Comparison of ENCODE assay signal across 10 cellular contexts in the genomic region with DNA sequence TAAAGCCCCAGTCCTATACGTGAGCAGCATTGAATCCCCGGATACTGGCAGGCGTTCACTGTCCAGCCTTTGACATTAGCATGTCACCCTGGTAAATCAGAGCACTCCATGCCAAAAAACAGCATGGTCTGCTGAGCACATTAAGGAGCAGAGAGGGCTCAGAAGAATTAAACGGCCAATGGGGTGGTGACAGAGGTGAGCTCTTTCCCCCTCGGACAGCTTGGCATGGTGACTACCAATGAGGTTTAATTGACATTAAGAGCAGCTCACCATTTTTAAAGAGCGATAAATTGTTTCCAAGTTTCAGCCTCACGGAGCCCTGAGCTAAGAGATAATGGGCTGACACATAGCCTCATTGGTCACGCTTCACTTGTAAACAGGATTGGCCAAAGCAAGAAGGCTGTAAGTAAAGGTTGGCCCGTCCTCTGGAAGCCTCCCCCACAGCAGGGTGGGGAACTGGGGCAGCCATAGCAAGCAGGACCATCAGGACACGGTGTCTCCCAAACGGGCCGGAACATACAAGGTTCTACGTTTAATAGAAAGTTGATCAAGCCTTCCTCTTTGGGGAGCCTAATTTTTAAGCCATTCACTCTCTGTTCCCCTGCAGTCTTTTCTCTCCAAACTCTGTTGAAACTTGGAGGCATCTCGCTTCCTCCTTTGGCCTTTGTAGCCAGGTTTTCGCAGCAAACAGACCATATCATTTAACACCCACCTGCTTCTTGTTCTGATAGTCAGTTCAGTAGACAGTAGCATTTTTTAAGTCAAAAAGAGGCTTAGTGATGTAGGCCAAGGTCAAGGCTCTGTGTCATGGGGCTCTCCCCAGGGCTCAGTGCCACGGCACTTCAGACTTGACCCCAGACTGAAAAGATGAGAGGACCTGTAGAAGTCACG. TPM values are rescaled to one million over a fixed set of nuclear protein-coding genes. Genes with fewer than 3 reads are reported as not detected.
DNase-seq lines count a peak whose midpoint lies in the region; ATAC-seq and TF ChIP-seq lines count a peak whose summit lies in the region.
"Had no signal": no experiment of that assay in that cellular context is flagged by ENCODE, and none has a peak within 500 bp of the region (broad histone marks: within the 10 kb centered on the region; RNA-seq: fewer than 3 reads in every experiment).

No MANE protein-coding gene starts in this region.

- H2BK15ac ChIP-seq in mesenchymal stem cell (ENCODE audit: low read depth, poor library complexity, severe bottlenecking) = no peak overlapping the region

- H3K4ac ChIP-seq in mesenchymal stem cell (ENCODE audit: low read depth in 1 of 2, low read length in 2 of 2) = no peak overlapping the region

- peak; percentile 46 for ATAC-seq in HG02840 (IDR thresholded peaks at IDR 0.05; ENCODE audit: low FRiP score, unreplicated experiment)
- no peak for ATAC-seq in HG03520 (IDR thresholded peaks at IDR 0.05; ENCODE audit: unreplicated experiment)
- ATAC-seq in HG03457 (IDR thresholded peaks at IDR 0.05; ENCODE audit: unreplicated experiment) = no peak
- no peak for ATAC-seq in effector memory CD8-positive, alpha-beta T cell (replicated peaks)

- peaks cover 14% of the 10 kb centered on the region for H3K4me1 ChIP-seq in mesenchymal stem cell (ENCODE audit: control insufficient read depth, insufficient read depth, low read depth, low read length)

- no peak overlapping the region for H2BK120ac ChIP-seq in mesenchymal stem cell (ENCODE audit: low read depth, low read length)

- H3K9me3 Mint-ChIP-seq in effector memory CD8-positive, alpha-beta T cell = no peaks in the 10 kb centered on the region
- no peaks in the 10 kb centered on the region for H3K9me3 Mint-ChIP-seq in activated T-helper 2 cell treated with anti-CD3 and anti-CD28 coated beads, Interferon-gamma antibody, Interleukin-2, Interleukin-4, amounts not matched to agents 10 μg/mL and 5 μg/mL and 100 μg/mL, durations not matched to agents 14 hours and 24 hours and 36 hours

- DNase-seq in GM10266 (ENCODE audit: extremely low spot score) = peak; percentile 73
- DNase-seq in mesenchymal stem cell = no peak
- no peak for DNase-seq in effector memory CD8-positive, alpha-beta T cell
- no peak for DNase-seq in activated T-helper 2 cell treated with anti-CD3 and anti-CD28 coated beads, Interferon-gamma antibody, Interleukin-2, Interleukin-4, amounts not matched to agents 10 μg/mL and 5 μg/mL and 100 μg/mL, durations not matched to agents 14 hours and 24 hours and 36 hours (ENCODE audit: low spot score)
- DNase-seq: T1000 had no signal

- peak overlapping the region; percentile 43 for H3K9ac ChIP-seq in mesenchymal stem cell (ENCODE audit: low read length)

- no peak overlapping the region for H2AK5ac ChIP-seq in mesenchymal stem cell (ENCODE audit: low read length, severe bottlenecking)

- peak overlapping the region in 1 of 2 experiments; percentile 47 for H3K23ac ChIP-seq in mesenchymal stem cell (ENCODE audit: low read length in 2 of 2)

- H3K27ac ChIP-seq in VCaP (peak overlapping the region; percentile 95), mesenchymal stem cell (ENCODE audit: low read length, poor library complexity, severe bottlenecking) (peak overlapping the region; percentile 41)

- no peak overlapping the region for H3K4me2 ChIP-seq in mesenchymal stem cell (ENCODE audit: low read length, poor library complexity, severe bottlenecking)

- H3K79me1 ChIP-seq in mesenchymal stem cell (replicated peaks; ENCODE audit: low read length, poor library complexity, severe bottlenecking) = peaks cover 20% of the 10 kb centered on the region

- H3K36me3 Mint-ChIP-seq in effector memory CD8-positive, alpha-beta T cell (ENCODE audit: insufficient read depth) = peaks cover 36% of the 10 kb centered on the region
- H3K36me3 Mint-ChIP-seq in activated T-helper 2 cell treated with anti-CD3 and anti-CD28 coated beads, Interferon-gamma antibody, Interleukin-2, Interleukin-4, amounts not matched to agents 10 μg/mL and 5 μg/mL and 100 μg/mL, durations not matched to agents 14 hours and 24 hours and 36 hours (ENCODE audit: low read depth) = peaks cover 18% of the 10 kb centered on the region

- H3K27me3 Mint-ChIP-seq in effector memory CD8-positive, alpha-beta T cell = no peaks in the 10 kb centered on the region
- H3K27me3 Mint-ChIP-seq in activated T-helper 2 cell treated with anti-CD3 and anti-CD28 coated beads, Interferon-gamma antibody, Interleukin-2, Interleukin-4, amounts not matched to agents 10 μg/mL and 5 μg/mL and 100 μg/mL, durations not matched to agents 14 hours and 24 hours and 36 hours (ENCODE audit: low read depth) = no peaks in the 10 kb centered on the region

- no peak overlapping the region for H2BK5ac ChIP-seq in mesenchymal stem cell (ENCODE audit: low read depth, low read length, poor library complexity, severe bottlenecking)

- H3K9me3 ChIP-seq in mesenchymal stem cell (ENCODE audit: control insufficient read depth, low read length) = no peaks in the 10 kb centered on the region

- intact Hi-C loops in activated T-helper 2 cell treated with anti-CD3 and anti-CD28 coated beads, Interferon-gamma antibody, Interleukin-2, Interleukin-4, amounts not matched to agents 10 μg/mL and 5 μg/mL and 100 μg/mL, durations not matched to agents 14 hours and 24 hours and 36 hours (cut with micrococcal nuclease) = no loop called here

- H3K4me1 Mint-ChIP-seq in effector memory CD8-positive, alpha-beta T cell (ENCODE audit: low read depth in 2 of 2) = peaks cover 1 to 4% of the 10 kb centered on the region in 2 donors
- H3K4me1 Mint-ChIP-seq in activated T-helper 2 cell treated with anti-CD3 and anti-CD28 coated beads, Interferon-gamma antibody, Interleukin-2, Interleukin-4, amounts not matched to agents 10 μg/mL and 5 μg/mL and 100 μg/mL, durations not matched to agents 14 hours and 24 hours and 36 hours (ENCODE audit: low read depth) = no peaks in the 10 kb centered on the region

- H3K27ac Mint-ChIP-seq in effector memory CD8-positive, alpha-beta T cell = peak overlapping the region in 1 of 2 donors; percentile 38
- H3K27ac Mint-ChIP-seq in activated T-helper 2 cell treated with anti-CD3 and anti-CD28 coated beads, Interferon-gamma antibody, Interleukin-2, Interleukin-4, amounts not matched to agents 10 μg/mL and 5 μg/mL and 100 μg/mL, durations not matched to agents 14 hours and 24 hours and 36 hours = no peak overlapping the region

- no peak overlapping the region for H3K4me3 Mint-ChIP-seq in effector memory CD8-positive, alpha-beta T cell
- H3K4me3 Mint-ChIP-seq in activated T-helper 2 cell treated with anti-CD3 and anti-CD28 coated beads, Interferon-gamma antibody, Interleukin-2, Interleukin-4, amounts not matched to agents 10 μg/mL and 5 μg/mL and 100 μg/mL, durations not matched to agents 14 hours and 24 hours and 36 hours (ENCODE audit: low read depth) = no peak overlapping the region

- no peak overlapping the region for H2AFZ ChIP-seq in mesenchymal stem cell (ENCODE audit: low read depth, low read length)

- H3K27me3 ChIP-seq in mesenchymal stem cell (ENCODE audit: control insufficient read depth in 1 of 2, insufficient read depth in 1 of 2, low read length in 2 of 2) = no peaks in the 10 kb centered on the region

- no peak overlapping the region for H2BK12ac ChIP-seq in mesenchymal stem cell (ENCODE audit: low read length in 2 of 2)

- H3K14ac ChIP-seq in mesenchymal stem cell (ENCODE audit: low read length in 2 of 2) = no peak overlapping the region

- TF ChIP-seq CTCF in GM10266 (IDR thresholded peaks at IDR 0.05; ENCODE audit: control insufficient read depth, insufficient read depth, low read depth, missing control alignments) = no peak
- no peak for TF ChIP-seq CTCF in VCaP (conservative IDR thresholded peaks at IDR 0.05)

- H4K91ac ChIP-seq in mesenchymal stem cell (ENCODE audit: low read length) = no peak overlapping the region

- no peak overlapping the region for H4K8ac ChIP-seq in mesenchymal stem cell (ENCODE audit: low read length)

- no peak overlapping the region for H3K4me3 ChIP-seq in mesenchymal stem cell (ENCODE audit: insufficient read depth in 1 of 2, low read depth in 1 of 2, low read length in 2 of 2)

- peaks cover 52 to 86% of the 10 kb centered on the region in 2 experiments for H3K36me3 ChIP-seq in mesenchymal stem cell (ENCODE audit: control insufficient read depth in 1 of 2, insufficient read depth in 2 of 2, low read depth in 1 of 2, low read length in 2 of 2)

- no peak overlapping the region for H3K18ac ChIP-seq in mesenchymal stem cell (ENCODE audit: low read depth in 1 of 2, low read length in 2 of 2)

- 91% methylated on average over 17 of the region's 17 CpGs for WGBS in mesenchymal stem cell

RNA-seq across cellular contexts. Expression of gene QRFP, which starts 25.9 kb away (rescaled TPM):
- polyA plus RNA-seq in mesenchymal stem cell (2013, experiment 1 of 2) = not detected
- not detected for polyA plus RNA-seq in mesenchymal stem cell (2013, experiment 2 of 2)
- not detected in 2 replicates for total RNA-seq in activated T-helper 2 cell treated with anti-CD3 and anti-CD28 coated beads, Interferon-gamma antibody, Interleukin-2, Interleukin-4, amounts not matched to agents 10 μg/mL and 5 μg/mL and 100 μg/mL, durations not matched to agents 14 hours and 24 hours and 36 hours
- total RNA-seq: dermis microvascular lymphatic vessel endothelial cell had no signal

RNA-seq across cellular contexts. Expression of gene ABL1, which starts 35.7 kb away (rescaled TPM):
- polyA plus RNA-seq in mesenchymal stem cell (2013, experiment 1 of 2) = 49.4 TPM
- polyA plus RNA-seq in mesenchymal stem cell (2013, experiment 2 of 2) = 49.9 TPM
- total RNA-seq in activated T-helper 2 cell treated with anti-CD3 and anti-CD28 coated beads, Interferon-gamma antibody, Interleukin-2, Interleukin-4, amounts not matched to agents 10 μg/mL and 5 μg/mL and 100 μg/mL, durations not matched to agents 14 hours and 24 hours and 36 hours = 35.5 and 36.5 TPM in 2 replicates
